In the genomic region with DNA sequence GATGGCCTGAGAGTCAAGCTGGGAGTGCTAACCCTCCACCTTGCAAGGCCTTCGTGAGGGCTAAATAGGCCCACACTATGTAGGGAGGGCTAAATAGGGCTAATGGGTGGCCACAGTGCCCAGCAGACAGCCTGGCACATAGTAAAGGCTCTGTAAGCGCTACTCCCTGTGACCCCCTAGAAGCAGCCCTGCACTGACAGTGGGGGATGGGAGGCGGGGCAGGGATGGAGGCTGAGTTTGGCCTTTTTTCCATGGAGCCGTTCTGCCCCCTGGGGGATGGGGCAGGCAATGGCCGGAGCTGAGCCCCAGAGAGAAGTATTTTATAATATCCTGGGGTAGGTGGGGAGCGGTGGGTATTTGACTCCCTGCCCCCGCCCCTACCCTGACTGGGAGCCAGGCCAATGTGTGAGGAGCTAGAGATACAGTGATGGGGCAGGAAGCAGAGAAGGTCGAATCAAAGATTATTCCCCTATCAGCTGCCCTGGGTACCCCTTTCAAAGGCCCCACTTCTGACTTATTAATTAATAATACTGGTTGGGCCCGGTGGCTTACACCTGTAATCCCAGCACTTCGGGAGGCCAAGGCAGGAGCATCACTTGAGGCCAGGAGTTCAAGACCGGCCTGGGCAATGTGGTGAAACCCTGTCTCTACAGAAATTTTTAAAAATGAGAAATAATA, we compare ENCODE assay signal across 9 cellular contexts. TPM values are rescaled to one million over a fixed set of nuclear protein-coding genes. Genes with fewer than 3 reads are reported as not detected.
DNase-seq lines count a peak whose midpoint lies in the region; ATAC-seq and TF ChIP-seq lines count a peak whose summit lies in the region.
"Had no signal": no experiment of that assay in that cellular context is flagged by ENCODE, and none has a peak within 500 bp of the region (broad histone marks: within the 10 kb centered on the region; RNA-seq: fewer than 3 reads in every experiment).

No MANE protein-coding gene starts in this region.

- TF ChIP-seq POLR2A in upper lobe of left lung (IDR thresholded peaks at IDR 0.05), result no peak

- H3K9me3 ChIP-seq in upper lobe of left lung, result peaks cover 0 to 6% (median 0%) of the 10 kb centered on the region in 4 donors
- no peaks in the 10 kb centered on the region for H3K9me3 ChIP-seq in CD4-positive, alpha-beta memory T cell (ENCODE audit: control insufficient read depth in 1 of 2, low read length in 2 of 2)

- WGBS in upper lobe of left lung, 2 donors, result 42 to 50% methylated on average over 9 to 11 of the region's 11 CpGs

- DNase-seq in Calu3 (peak; percentile 72), HFF-Myc (ENCODE audit: extremely low read depth, low read depth) (no peak), SK-N-DZ (ENCODE audit: low spot score) (peak; percentile 53), endothelial cell (ENCODE audit: low spot score) (peak; percentile 86), mesenteric fat pad (ENCODE audit: low spot score) (peak; percentile 87), upper lobe of left lung (peak in 1 of 2 donors; percentile 21), DMS79 (lab: John Stamatoyannopoulos, UW) (no peak)
- no peak for DNase-seq in CD4-positive, alpha-beta memory T cell

- H3K4me3 Mint-ChIP-seq in Calu3 (ENCODE audit: low read depth, unreplicated experiment) (no peak overlapping the region), endothelial cell (ENCODE audit: unreplicated experiment) (no peak overlapping the region)
- no peak overlapping the region for H3K4me3 Mint-ChIP-seq in CD4-positive, alpha-beta memory T cell

- no peaks in the 10 kb centered on the region for H3K9me3 Mint-ChIP-seq in Calu3 (ENCODE audit: low read depth, unreplicated experiment)
- H3K9me3 Mint-ChIP-seq in endothelial cell (ENCODE audit: unreplicated experiment), result no peaks in the 10 kb centered on the region
- H3K9me3 Mint-ChIP-seq in CD4-positive, alpha-beta memory T cell, result no peaks in the 10 kb centered on the region

- H3K27ac ChIP-seq in upper lobe of left lung, result no peak overlapping the region
- no peak overlapping the region for H3K27ac ChIP-seq in CD4-positive, alpha-beta memory T cell (ENCODE audit: low read depth, low read length)

- H3K4me3 ChIP-seq in HFF-Myc (replicated peaks; ENCODE audit: low read depth, low read length) (no peak overlapping the region), upper lobe of left lung (no peak overlapping the region)
- no peak overlapping the region for H3K4me3 ChIP-seq in CD4-positive, alpha-beta memory T cell (ENCODE audit: low read length in 2 of 2)

- peaks cover 43% of the 10 kb centered on the region for H3K27me3 Mint-ChIP-seq in Calu3 (ENCODE audit: unreplicated experiment)
- no peaks in the 10 kb centered on the region for H3K27me3 Mint-ChIP-seq in endothelial cell (ENCODE audit: unreplicated experiment)
- H3K27me3 Mint-ChIP-seq in CD4-positive, alpha-beta memory T cell, result peaks cover 0 to 19% of the 10 kb centered on the region in 2 donors

- TF ChIP-seq CTCF in Calu3 (IDR thresholded peaks at IDR 0.05; ENCODE audit: unreplicated experiment), result peak; percentile 74
- TF ChIP-seq CTCF in HFF-Myc (IDR thresholded peaks at IDR 0.05; ENCODE audit: low read depth, low read length, missing control alignments), result peak; percentile 90
- peak; percentile 86 for TF ChIP-seq CTCF in endothelial cell (IDR thresholded peaks at IDR 0.05; ENCODE audit: unreplicated experiment)
- peak in 5 of 6 experiments; percentile 31 to 67 (median 55) for TF ChIP-seq CTCF in upper lobe of left lung (IDR thresholded peaks at IDR 0.05)

- H3K27ac Mint-ChIP-seq in Calu3 (ENCODE audit: unreplicated experiment) (no peak overlapping the region), endothelial cell (ENCODE audit: unreplicated experiment) (no peak overlapping the region)
- no peak overlapping the region for H3K27ac Mint-ChIP-seq in CD4-positive, alpha-beta memory T cell

- intact Hi-C loops in Calu3 (cut with micrococcal nuclease; ENCODE audit: unreplicated experiment), result loop anchor here (1.0 kb wide), 1 partner anchor 256 kb away; no protein-coding TSS in a partner anchor
- intact Hi-C loops in CD4-positive, alpha-beta memory T cell (cut with micrococcal nuclease), result no loop called here

- POLR2A ChIA-PET in CD4-positive, alpha-beta memory T cell (lab: Charles Lee; ENCODE audit: partially characterized antibody), result interaction anchor here (0.9 kb wide), 1 partner anchor 226 kb away, joined by 3 read pairs; no protein-coding TSS in a partner anchor

- ATAC-seq in upper lobe of left lung (ENCODE audit: low FRiP score in 2 of 2), result peak; percentile 8 to 82

- TF ChIP-seq EP300 in upper lobe of left lung (IDR thresholded peaks at IDR 0.05), result no peak

- H3K36me3 ChIP-seq in upper lobe of left lung, result no peaks in the 10 kb centered on the region
- no peaks in the 10 kb centered on the region for H3K36me3 ChIP-seq in CD4-positive, alpha-beta memory T cell (ENCODE audit: insufficient read depth, low read length)

- no peaks in the 10 kb centered on the region for H3K36me3 Mint-ChIP-seq in Calu3 (ENCODE audit: insufficient read depth, unreplicated experiment)
- H3K36me3 Mint-ChIP-seq in endothelial cell (ENCODE audit: low read depth, unreplicated experiment), result peaks cover 3% of the 10 kb centered on the region
- H3K36me3 Mint-ChIP-seq in CD4-positive, alpha-beta memory T cell, result no peaks in the 10 kb centered on the region

- H3K4me1 Mint-ChIP-seq in Calu3 (ENCODE audit: low read depth, unreplicated experiment), result no peaks in the 10 kb centered on the region
- H3K4me1 Mint-ChIP-seq in endothelial cell (ENCODE audit: unreplicated experiment), result no peaks in the 10 kb centered on the region
- no peaks in the 10 kb centered on the region for H3K4me1 Mint-ChIP-seq in CD4-positive, alpha-beta memory T cell

- BruUV-seq in Calu3 (replicated peaks; lab: Mats Ljungman, UMichigan), result no TSS peak

- CTCF ChIA-PET in Calu3 (lab: Charles Lee), result interaction anchor here (0.7 to 2.0 kb wide), 5 partner anchors 226 to 510 kb away, joined by 3 to 11 read pairs (median 3); no protein-coding TSS in a partner anchor
- CTCF ChIA-PET in CD4-positive, alpha-beta memory T cell (lab: Charles Lee; ENCODE audit: partially characterized antibody), result interaction anchor here (1.5 kb wide), 1 partner anchor 226 kb away, joined by 4 read pairs; no protein-coding TSS in a partner anchor

- H3K4me1 ChIP-seq in upper lobe of left lung, result no peaks in the 10 kb centered on the region
- no peaks in the 10 kb centered on the region for H3K4me1 ChIP-seq in CD4-positive, alpha-beta memory T cell (ENCODE audit: insufficient read depth, low read length)

- H3K27me3 ChIP-seq in upper lobe of left lung, result no peaks in the 10 kb centered on the region
- H3K27me3 ChIP-seq in CD4-positive, alpha-beta memory T cell (ENCODE audit: insufficient read depth, low read length), result no peaks in the 10 kb centered on the region

RNA-seq across cellular contexts. Expression of a gene that starts 42.3 kb away (rescaled TPM):
- not detected in 2 replicates for total RNA-seq in Calu3 (2022)
- polyA plus RNA-seq in SK-N-DZ (2014; cell fraction: cytosol; rRNA removed), result not detected in 2 replicates
- not detected in 2 replicates for polyA plus RNA-seq in SK-N-DZ (2014; cell fraction: nucleus; rRNA removed)
- total RNA-seq in endothelial cell (ENCODE audit: unreplicated experiment), result not detected
- not detected for total RNA-seq in mesenteric fat pad
- total RNA-seq in upper lobe of left lung, result not detected
- not detected for total RNA-seq in CD4-positive, alpha-beta memory T cell
- not detected for polyA plus RNA-seq in CD4-positive, alpha-beta memory T cell
- total RNA-seq: pulmonary artery endothelial cell had no signal

Comparison
In these comparisons a context has a peak if more than half of its experiments do, and no peak if none do; other contexts are left out.
1. DNase-seq: peak in Calu3 (single experiment), SK-N-DZ (single experiment), endothelial cell (single experiment) and mesenteric fat pad (single experiment); none in HFF-Myc (single experiment), DMS79 (single experiment) and CD4-positive, alpha-beta memory T cell (0 of 5).
2. Peak in every context shown above with its lines, with median percentiles within 50 percentile points of each other: CTCF ChIP-seq.